22 cellular contexts compared by ENCODE assay signal in the genomic region with DNA sequence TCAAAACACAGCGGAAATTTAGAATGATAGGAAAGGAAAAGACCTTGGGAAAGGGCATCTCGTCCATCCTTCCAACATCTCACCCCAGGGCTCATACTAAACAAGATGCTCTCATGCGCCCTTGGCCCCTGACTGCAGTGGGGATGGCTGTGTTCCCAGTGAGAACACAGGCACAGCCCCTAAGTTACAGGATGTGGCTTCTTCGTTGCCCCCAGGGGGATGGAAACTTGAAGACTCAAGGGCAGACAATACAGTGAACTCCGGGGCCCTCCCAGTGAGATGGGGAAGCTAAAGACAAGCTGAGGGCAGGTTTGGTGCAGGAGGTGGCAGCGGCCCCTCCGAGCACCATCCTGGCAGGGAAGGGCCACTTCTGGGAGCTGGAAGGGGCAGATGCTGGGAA.
A peak's percentile ranks its signal among the peaks of the same experiment; 100 is the strongest.
DNase-seq lines count a peak whose midpoint lies in the region; ATAC-seq and TF ChIP-seq lines count a peak whose summit lies in the region.
"Had no signal": no experiment of that assay in that cellular context is flagged by ENCODE, and none has a peak within 500 bp of the region (broad histone marks: within the 10 kb centered on the region; RNA-seq: fewer than 3 reads in every experiment).

No MANE protein-coding gene starts in this region.

- H3K4me2 ChIP-seq in BLaER1 treated with 17β-estradiol and CSF1 and Interleukin-3, amounts not matched to agents 10 nM and 100 nM, result peak overlapping the region; percentile 53 to 84 (median 76)
- no peak overlapping the region for H3K4me2 ChIP-seq in neural progenitor cell
- H3K4me2 ChIP-seq: KMS-11 had no signal

- no peaks in the 10 kb centered on the region for H3F3A ChIP-seq in neural progenitor cell (ENCODE audit: low read depth)

- peaks cover 40 to 58% (median 51%) of the 10 kb centered on the region in 10 experiments for H3K4me1 ChIP-seq in BLaER1 treated with 17β-estradiol and CSF1 and Interleukin-3, amounts not matched to agents 10 nM and 100 nM
- H3K4me1 ChIP-seq in SJCRH30, result peaks cover 37% of the 10 kb centered on the region
- no peaks in the 10 kb centered on the region for H3K4me1 ChIP-seq in neural progenitor cell

- H3K4me3 ChIP-seq in BLaER1 treated with 17β-estradiol and CSF1 and Interleukin-3, amounts not matched to agents 10 nM and 100 nM, result no peak overlapping the region
- H3K4me3 ChIP-seq in HL-60 (replicated peaks; ENCODE audit: insufficient read depth, low read length) (no peak overlapping the region), SJCRH30 (no peak overlapping the region), neural progenitor cell (no peak overlapping the region)
- H3K4me3 ChIP-seq: GM23248 had no signal

- no peaks in the 10 kb centered on the region for H4K20me1 ChIP-seq in BLaER1 treated with 17β-estradiol and CSF1 and Interleukin-3, amounts not matched to agents 10 nM and 100 nM
- H4K20me1 ChIP-seq in neural progenitor cell (ENCODE audit: low read depth), result no peaks in the 10 kb centered on the region

- H3K9me3 Mint-ChIP-seq in neural progenitor cell, result peaks cover 5% of the 10 kb centered on the region

- H3K27ac Mint-ChIP-seq in neural progenitor cell, result peak overlapping the region; percentile 63
- H3K27ac Mint-ChIP-seq: B cell, H9, T-cell had no signal

- H2AFZ ChIP-seq in neural progenitor cell (replicated peaks), result no peak overlapping the region
- H2AFZ ChIP-seq: GM23248 had no signal

- H3K9ac ChIP-seq in BLaER1 treated with 17β-estradiol and CSF1 and Interleukin-3, amounts not matched to agents 10 nM and 100 nM, result peak overlapping the region in 4 of 11 experiments; percentile 4 to 43 (median 33); a peak in 4 of 22 replicates
- H3K9ac ChIP-seq in neural progenitor cell, result no peak overlapping the region
- H3K9ac ChIP-seq: GM23248, KMS-11 had no signal

- H3K36me3 ChIP-seq in BLaER1 treated with 17β-estradiol and CSF1 and Interleukin-3, amounts not matched to agents 10 nM and 100 nM, result no peaks in the 10 kb centered on the region
- H3K36me3 ChIP-seq in SJCRH30 (no peaks in the 10 kb centered on the region), neural progenitor cell (no peaks in the 10 kb centered on the region)

- TF ChIP-seq CTCF in HL-60 (IDR thresholded peaks at IDR 0.05; ENCODE audit: insufficient read depth, low read length) (no peak), neural progenitor cell (IDR thresholded peaks at IDR 0.05) (no peak)

- ATAC-seq in HG03565 (IDR thresholded peaks at IDR 0.05; ENCODE audit: unreplicated experiment), result no peak
- ATAC-seq in GM19452 (IDR thresholded peaks at IDR 0.05; ENCODE audit: unreplicated experiment), result no peak
- ATAC-seq: T-cell had no signal

- peak overlapping the region in 9 of 11 experiments; percentile 49 to 77 (median 69); a peak in 15 of 22 replicates for H3K27ac ChIP-seq in BLaER1 treated with 17β-estradiol and CSF1 and Interleukin-3, amounts not matched to agents 10 nM and 100 nM
- H3K27ac ChIP-seq in HL-60 (replicated peaks), result peak overlapping the region; percentile 70; the same call in 1 of the 2 replicates
- no peak overlapping the region; the same call in 1 of the 2 replicates for H3K27ac ChIP-seq in SJCRH30
- no peak overlapping the region for H3K27ac ChIP-seq in neural progenitor cell
- H3K27ac ChIP-seq: GM23248, KMS-11 had no signal

- H3K4me1 Mint-ChIP-seq in neural progenitor cell, result peaks cover 13% of the 10 kb centered on the region

- no peaks in the 10 kb centered on the region for H3K79me2 ChIP-seq in neural progenitor cell (ENCODE audit: low read depth)

- DNase-seq in HL-60 (ENCODE audit: low read depth in 1 of 2, low spot score in 1 of 2) (no peak), SJCRH30 (peak; percentile 37 to 68), neural progenitor cell (ENCODE audit: low spot score) (no peak), Ammon's horn (ENCODE audit: low spot score) (no peak)
- DNase-seq: DMS153, GM23248, H9, NCI-H1092 treated with DMSO at 0.1 percent for 48 hours, NCI-H1436, NCI-H187, NCI-H2081 treated with DMSO at 0.1 percent for 48 hours, NCI-H2171, NCI-H226, NCI-H510A treated with DMSO at 0.1 percent for 48 hours, NCI-H748 treated with DMSO at 0.1 percent for 48 hours, Right ventricle myocardium superior, T-cell had no signal

- no peaks in the 10 kb centered on the region for H3K27me3 ChIP-seq in BLaER1 treated with 17β-estradiol and CSF1 and Interleukin-3, amounts not matched to agents 10 nM and 100 nM
- H3K27me3 ChIP-seq in HL-60 (ENCODE audit: insufficient read depth, poor library complexity, severe bottlenecking) (no peaks in the 10 kb centered on the region), SJCRH30 (no peaks in the 10 kb centered on the region), neural progenitor cell (no peaks in the 10 kb centered on the region)

- no peaks in the 10 kb centered on the region for H3K36me3 Mint-ChIP-seq in neural progenitor cell
- H3K36me3 Mint-ChIP-seq: T-cell had no signal

- H3K9me3 ChIP-seq in BLaER1 treated with 17β-estradiol and CSF1 and Interleukin-3, amounts not matched to agents 10 nM and 100 nM (replicated peaks in 1 of 11), result peaks cover 0 to 11% (median 1%) of the 10 kb centered on the region in 11 experiments; a peak in 9 of 22 replicates
- H3K9me3 ChIP-seq in SJCRH30 (replicated peaks), result no peaks in the 10 kb centered on the region; the same call in 1 of the 2 replicates
- no peaks in the 10 kb centered on the region for H3K9me3 ChIP-seq in neural progenitor cell (ENCODE audit: low read depth)

- peaks cover 12% of the 10 kb centered on the region for H3K27me3 Mint-ChIP-seq in neural progenitor cell (ENCODE audit: insufficient read depth, low read depth)

- no peak overlapping the region for H3K4me3 Mint-ChIP-seq in neural progenitor cell
- H3K4me3 Mint-ChIP-seq: B cell, H9, T-cell had no signal

Comparison
In these comparisons a context has a peak if more than half of its experiments do, and no peak if none do; other contexts are left out.
1. H3K27ac ChIP-seq: peak in BLaER1 treated with 17β-estradiol and CSF1 and Interleukin-3, amounts not matched to agents 10 nM and 100 nM (9 of 11) and HL-60 (single experiment); none in SJCRH30 (single experiment) and neural progenitor cell (single experiment).
2. DNase-seq: peak in SJCRH30 (2 of 2); none in HL-60 (0 of 2), neural progenitor cell (single experiment) and Ammon's horn (single experiment).